ENCODE assay signal across 1 cellular context in the genomic region with DNA sequence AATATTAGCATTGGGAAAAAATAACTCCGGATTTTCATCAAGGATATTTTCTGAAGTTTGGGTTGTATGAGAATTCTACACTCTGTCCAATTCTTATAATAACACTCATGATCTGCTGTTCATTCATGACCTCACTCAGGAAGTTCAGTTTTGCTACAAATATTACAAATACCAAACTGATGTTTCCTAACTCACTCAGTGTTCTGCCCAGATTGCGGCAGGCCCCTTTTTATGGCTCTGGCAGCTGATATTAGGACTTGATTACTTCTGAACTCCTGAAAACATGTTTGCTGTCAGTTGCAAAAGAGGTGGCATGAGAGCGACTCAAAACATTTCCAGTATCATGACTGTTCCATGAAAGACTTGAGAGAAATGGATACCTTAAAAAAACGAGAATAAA.
TF ChIP-seq lines count a peak whose summit lies in the region.

No MANE protein-coding gene starts in this region.

TF ChIP-seq in SK-N-SH, 30 proteins besides CTCF, POLR2A, EP300 and RAD21 (continued from another document):
- TF ChIP-seq, protein P1, sequence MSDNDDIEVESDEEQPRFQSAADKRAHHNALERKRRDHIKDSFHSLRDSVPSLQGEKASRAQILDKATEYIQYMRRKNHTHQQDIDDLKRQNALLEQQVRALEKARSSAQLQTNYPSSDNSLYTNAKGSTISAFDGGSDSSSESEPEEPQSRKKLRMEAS (IDR thresholded peaks at IDR 0.05; ENCODE audit: low read depth), result no peak
- TF ChIP-seq, protein P2, sequence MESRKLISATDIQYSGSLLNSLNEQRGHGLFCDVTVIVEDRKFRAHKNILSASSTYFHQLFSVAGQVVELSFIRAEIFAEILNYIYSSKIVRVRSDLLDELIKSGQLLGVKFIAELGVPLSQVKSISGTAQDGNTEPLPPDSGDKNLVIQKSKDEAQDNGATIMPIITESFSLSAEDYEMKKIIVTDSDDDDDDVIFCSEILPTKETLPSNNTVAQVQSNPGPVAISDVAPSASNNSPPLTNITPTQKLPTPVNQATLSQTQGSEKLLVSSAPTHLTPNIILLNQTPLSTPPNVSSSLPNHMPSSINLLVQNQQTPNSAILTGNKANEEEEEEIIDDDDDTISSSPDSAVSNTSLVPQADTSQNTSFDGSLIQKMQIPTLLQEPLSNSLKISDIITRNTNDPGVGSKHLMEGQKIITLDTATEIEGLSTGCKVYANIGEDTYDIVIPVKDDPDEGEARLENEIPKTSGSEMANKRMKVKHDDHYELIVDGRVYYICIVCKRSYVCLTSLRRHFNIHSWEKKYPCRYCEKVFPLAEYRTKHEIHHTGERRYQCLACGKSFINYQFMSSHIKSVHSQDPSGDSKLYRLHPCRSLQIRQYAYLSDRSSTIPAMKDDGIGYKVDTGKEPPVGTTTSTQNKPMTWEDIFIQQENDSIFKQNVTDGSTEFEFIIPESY (IDR thresholded peaks at IDR 0.05; ENCODE audit: borderline replicate concordance, low read depth), result no peak
- no peak for TF ChIP-seq MEF2A (IDR thresholded peaks at IDR 0.05; ENCODE audit: borderline replicate concordance, low read depth)
- peak; percentile 42 for TF ChIP-seq TCF12 (IDR thresholded peaks at IDR 0.05)
- TF ChIP-seq SIN3A (IDR thresholded peaks at IDR 0.05; ENCODE audit: borderline replicate concordance, low read depth, low read length), result no peak
- TF ChIP-seq, protein P3, sequence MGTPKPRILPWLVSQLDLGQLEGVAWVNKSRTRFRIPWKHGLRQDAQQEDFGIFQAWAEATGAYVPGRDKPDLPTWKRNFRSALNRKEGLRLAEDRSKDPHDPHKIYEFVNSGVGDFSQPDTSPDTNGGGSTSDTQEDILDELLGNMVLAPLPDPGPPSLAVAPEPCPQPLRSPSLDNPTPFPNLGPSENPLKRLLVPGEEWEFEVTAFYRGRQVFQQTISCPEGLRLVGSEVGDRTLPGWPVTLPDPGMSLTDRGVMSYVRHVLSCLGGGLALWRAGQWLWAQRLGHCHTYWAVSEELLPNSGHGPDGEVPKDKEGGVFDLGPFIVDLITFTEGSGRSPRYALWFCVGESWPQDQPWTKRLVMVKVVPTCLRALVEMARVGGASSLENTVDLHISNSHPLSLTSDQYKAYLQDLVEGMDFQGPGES (IDR thresholded peaks at IDR 0.05; ENCODE audit: low read depth, low read length), result no peak
- TF ChIP-seq RFX5 (IDR thresholded peaks at IDR 0.05; ENCODE audit: low read length), result no peak
TF ChIP-seq in SK-N-SH: peak in this region for 5.
